In the genomic region with DNA sequence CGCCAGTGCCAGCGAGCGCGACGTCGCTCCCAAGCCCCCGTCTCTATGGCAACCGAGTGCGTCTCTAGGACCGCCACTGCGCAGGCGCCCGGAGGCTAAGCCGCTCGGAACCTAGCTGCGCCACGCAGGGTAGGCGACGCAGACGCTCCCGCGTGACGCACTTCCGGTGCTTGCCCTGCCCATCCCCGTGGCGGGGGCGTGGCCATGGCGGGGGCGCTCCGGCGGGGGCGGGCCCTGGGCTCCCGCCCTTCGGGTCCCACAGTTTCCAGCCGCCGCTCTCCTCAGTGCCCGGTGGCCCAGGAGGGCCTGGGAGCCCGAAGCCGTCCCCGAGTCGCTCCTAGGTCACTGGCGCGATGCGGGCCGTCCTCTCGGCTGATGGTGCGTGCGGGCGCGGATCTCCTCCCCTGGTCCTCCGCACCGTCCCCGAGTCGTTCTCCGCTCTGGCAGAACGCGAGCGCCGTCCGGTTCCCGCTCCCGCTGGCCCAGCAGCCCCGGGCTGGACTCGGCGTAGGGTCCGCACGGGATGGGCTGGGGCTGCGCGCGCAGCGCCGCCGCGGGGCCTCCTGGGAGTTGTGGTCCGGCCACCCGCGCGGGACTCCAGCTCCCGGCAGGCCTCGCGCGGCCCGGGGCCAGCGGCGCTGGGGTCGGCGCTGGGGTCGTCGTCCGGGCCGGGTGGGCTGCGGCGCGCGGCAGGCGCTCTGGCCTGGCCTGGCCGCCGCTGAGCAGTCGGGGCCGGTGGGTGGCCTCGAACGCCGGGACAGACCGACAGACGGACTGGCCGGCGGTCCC, we compare ENCODE assay signal across 1 cellular context.
A peak's percentile ranks its signal among the peaks of the same experiment; 100 is the strongest.
TF ChIP-seq lines count a peak whose summit lies in the region.

A gene (plus strand): TSS at position 245 of the 789 bp plus-strand sequence. CDS start 7,953 bp downstream, outside the sequence.

TF ChIP-seq in K562, 482 proteins besides CTCF, POLR2A, EP300 and RAD21 (continued from another document and continues in another):
- TF ChIP-seq KDM4B (IDR thresholded peaks at IDR 0.05; ENCODE audit: borderline replicate concordance in 2 of 2, low read depth in 1 of 2) (peak in 1 of 2 experiments; percentile 77; a peak in 1 of 4 replicates), MXI1 (IDR thresholded peaks at IDR 0.05; ENCODE audit: low read depth, low read length) (peak; percentile 95), ZNF12 (CRISPR knock-in tag; IDR thresholded peaks at IDR 0.05) (peak; percentile 80; the same call in 1 of the 2 replicates), RBBP5 (IDR thresholded peaks at IDR 0.05; ENCODE audit: borderline replicate concordance, insufficient read depth, low read length, poor library complexity, severe bottlenecking) (peak; percentile 83), PML (IDR thresholded peaks at IDR 0.05; ENCODE audit: low read length) (peak; percentile 86), TBP (optimal IDR thresholded peaks at IDR 0.05; ENCODE audit: low read depth, low read length) (peak; percentile 77), ZFP1 (CRISPR knock-in tag; IDR thresholded peaks at IDR 0.05) (no peak), HNRNPK (IDR thresholded peaks at IDR 0.05; ENCODE audit: low read depth, low read length, poor library complexity, severe bottlenecking) (no peak), EP400 (IDR thresholded peaks at IDR 0.05) (peak; percentile 94; the same call in 1 of the 2 replicates), TCF3 (CRISPR knock-in tag; IDR thresholded peaks at IDR 0.05) (peak; percentile 31), KDM2B (CRISPR knock-in tag; IDR thresholded peaks at IDR 0.05) (0 out of 2 replicates have a peak, but pooled peaks have one; percentile 13), TAF7 (tag; IDR thresholded peaks at IDR 0.05) (peak; percentile 61), NEUROD1 (IDR thresholded peaks at IDR 0.05; ENCODE audit: borderline replicate concordance, low read depth, low read length, partially characterized antibody) (peak; percentile 65), GABPA (tag; conservative IDR thresholded peaks at IDR 0.05; ENCODE audit: low read depth) (peak; percentile 99), CREM (IDR thresholded peaks at IDR 0.05; ENCODE audit: low read depth) (peak; percentile 100), FIP1L1 (IDR thresholded peaks at IDR 0.05; ENCODE audit: low read depth, low read length, poor library complexity, severe bottlenecking) (no peak), PCBP1 (IDR thresholded peaks at IDR 0.05; ENCODE audit: low read depth, low read length, poor library complexity, severe bottlenecking) (peak; percentile 85), STAT5B (CRISPR knock-in tag; IDR thresholded peaks at IDR 0.05) (no peak), ZNF274 (IDR thresholded peaks at IDR 0.05; ENCODE audit: borderline replicate concordance, low read depth, low read length) (no peak), CSDE1 (IDR thresholded peaks at IDR 0.05) (peak in 1 of 2 experiments; percentile 96; a peak in 1 of 4 replicates), TEAD1 (CRISPR knock-in tag; IDR thresholded peaks at IDR 0.05) (peak in 1 of 2 experiments; percentile 90; a peak in 3 of 4 replicates), TEAD4 (IDR thresholded peaks at IDR 0.05; ENCODE audit: low read length) (peak; percentile 39; the same call in 1 of the 2 replicates), TEAD4 (CRISPR knock-in tag; IDR thresholded peaks at IDR 0.05; ENCODE audit: borderline replicate concordance) (no peak), ZC3H4 (CRISPR knock-in tag; IDR thresholded peaks at IDR 0.05; ENCODE audit: borderline replicate concordance) (peak; percentile 55; the same call in 1 of the 2 replicates), BMI1 (IDR thresholded peaks at IDR 0.05; ENCODE audit: low read length) (peak; percentile 91), MEF2A (IDR thresholded peaks at IDR 0.05; ENCODE audit: control insufficient read depth, low read depth, low read length) (no peak), ZC3H8 (IDR thresholded peaks at IDR 0.05) (0 out of 2 replicates have a peak, but pooled peaks have one; percentile 38), HNRNPLL (IDR thresholded peaks at IDR 0.05; ENCODE audit: low read depth, low read length, poor library complexity, severe bottlenecking) (peak; percentile 65), GATAD2A (IDR thresholded peaks at IDR 0.05) (peak; percentile 69), ZNF143 (CRISPR knock-in tag; IDR thresholded peaks at IDR 0.05) (peak; percentile 87), POLR2AphosphoS2 (IDR thresholded peaks at IDR 0.05; ENCODE audit: low read length) (0 out of 2 replicates have a peak, but pooled peaks have one; percentile 72), RB1 (IDR thresholded peaks at IDR 0.05; ENCODE audit: low read depth) (peak; percentile 77), BHLHE40 (IDR thresholded peaks at IDR 0.05; ENCODE audit: low read length) (peak; percentile 78), CBFA2T3 (IDR thresholded peaks at IDR 0.05) (peak; percentile 15; the same call in 1 of the 2 replicates), YY1 (IDR thresholded peaks at IDR 0.05; ENCODE audit: borderline replicate concordance in 1 of 3, control insufficient read depth in 1 of 3, extremely low read depth in 1 of 3, insufficient read depth in 3 of 3, insufficient read length in 1 of 3, insufficient replicate concordance in 2 of 3, low read depth in 1 of 3, low read length in 2 of 3) (peak in 2 of 3 experiments; percentile 56 to 61), MAFK (IDR thresholded peaks at IDR 0.05; ENCODE audit: low read length) (no peak), SP1 (CRISPR knock-in tag; IDR thresholded peaks at IDR 0.05) (peak; percentile 96), ELF4 (CRISPR knock-in tag; IDR thresholded peaks at IDR 0.05) (no peak; the same call in 1 of the 2 replicates), MTA3 (IDR thresholded peaks at IDR 0.05; ENCODE audit: borderline replicate concordance) (peak; percentile 95; the same call in 1 of the 2 replicates), SMAD4 (CRISPR knock-in tag; conservative IDR thresholded peaks at IDR 0.05) (peak; percentile 66), ZNF197 (CRISPR knock-in tag; IDR thresholded peaks at IDR 0.05; ENCODE audit: low read depth) (peak; percentile 23; the same call in 1 of the 2 replicates), NBN (IDR thresholded peaks at IDR 0.05; ENCODE audit: low read depth) (peak; percentile 73), SUPT5H (IDR thresholded peaks at IDR 0.05) (peak; percentile 99), TARDBP (IDR thresholded peaks at IDR 0.05) (0 out of 2 replicates have a peak, but pooled peaks have one; percentile 64), FOXA3 (CRISPR knock-in tag; conservative IDR thresholded peaks at IDR 0.05 in 1 of 2, IDR thresholded peaks at IDR 0.05 in 1 of 2) (peak in 1 of 2 experiments; percentile 61; a peak in 1 of 4 replicates), SIX5 (IDR thresholded peaks at IDR 0.05; ENCODE audit: borderline replicate concordance in 1 of 2, insufficient read depth in 1 of 2, low read depth in 1 of 2, low read length in 2 of 2) (peak; percentile 62 to 75), POU5F1 (IDR thresholded peaks at IDR 0.05; ENCODE audit: borderline replicate concordance, low read depth, low read length, partially characterized antibody) (peak; percentile 87), NR1H2 (CRISPR knock-in tag; IDR thresholded peaks at IDR 0.05) (peak; percentile 28; the same call in 1 of the 2 replicates), NFIX (CRISPR knock-in tag; IDR thresholded peaks at IDR 0.05; ENCODE audit: low read depth) (no peak)
- TF ChIP-seq, protein P1, sequence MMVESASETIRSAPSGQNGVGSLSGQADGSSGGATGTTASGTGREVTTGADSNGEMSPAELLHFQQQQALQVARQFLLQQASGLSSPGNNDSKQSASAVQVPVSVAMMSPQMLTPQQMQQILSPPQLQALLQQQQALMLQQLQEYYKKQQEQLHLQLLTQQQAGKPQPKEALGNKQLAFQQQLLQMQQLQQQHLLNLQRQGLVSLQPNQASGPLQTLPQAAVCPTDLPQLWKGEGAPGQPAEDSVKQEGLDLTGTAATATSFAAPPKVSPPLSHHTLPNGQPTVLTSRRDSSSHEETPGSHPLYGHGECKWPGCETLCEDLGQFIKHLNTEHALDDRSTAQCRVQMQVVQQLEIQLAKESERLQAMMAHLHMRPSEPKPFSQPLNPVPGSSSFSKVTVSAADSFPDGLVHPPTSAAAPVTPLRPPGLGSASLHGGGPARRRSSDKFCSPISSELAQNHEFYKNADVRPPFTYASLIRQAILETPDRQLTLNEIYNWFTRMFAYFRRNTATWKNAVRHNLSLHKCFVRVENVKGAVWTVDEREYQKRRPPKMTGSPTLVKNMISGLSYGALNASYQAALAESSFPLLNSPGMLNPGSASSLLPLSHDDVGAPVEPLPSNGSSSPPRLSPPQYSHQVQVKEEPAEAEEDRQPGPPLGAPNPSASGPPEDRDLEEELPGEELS (CRISPR knock-in tag; IDR thresholded peaks at IDR 0.05; ENCODE audit: borderline replicate concordance), result no peak
- TF ChIP-seq, protein P2, sequence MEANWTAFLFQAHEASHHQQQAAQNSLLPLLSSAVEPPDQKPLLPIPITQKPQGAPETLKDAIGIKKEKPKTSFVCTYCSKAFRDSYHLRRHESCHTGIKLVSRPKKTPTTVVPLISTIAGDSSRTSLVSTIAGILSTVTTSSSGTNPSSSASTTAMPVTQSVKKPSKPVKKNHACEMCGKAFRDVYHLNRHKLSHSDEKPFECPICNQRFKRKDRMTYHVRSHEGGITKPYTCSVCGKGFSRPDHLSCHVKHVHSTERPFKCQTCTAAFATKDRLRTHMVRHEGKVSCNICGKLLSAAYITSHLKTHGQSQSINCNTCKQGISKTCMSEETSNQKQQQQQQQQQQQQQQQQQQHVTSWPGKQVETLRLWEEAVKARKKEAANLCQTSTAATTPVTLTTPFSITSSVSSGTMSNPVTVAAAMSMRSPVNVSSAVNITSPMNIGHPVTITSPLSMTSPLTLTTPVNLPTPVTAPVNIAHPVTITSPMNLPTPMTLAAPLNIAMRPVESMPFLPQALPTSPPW (CRISPR knock-in tag; IDR thresholded peaks at IDR 0.05), result peak; percentile 93
- TF ChIP-seq, protein P3, sequence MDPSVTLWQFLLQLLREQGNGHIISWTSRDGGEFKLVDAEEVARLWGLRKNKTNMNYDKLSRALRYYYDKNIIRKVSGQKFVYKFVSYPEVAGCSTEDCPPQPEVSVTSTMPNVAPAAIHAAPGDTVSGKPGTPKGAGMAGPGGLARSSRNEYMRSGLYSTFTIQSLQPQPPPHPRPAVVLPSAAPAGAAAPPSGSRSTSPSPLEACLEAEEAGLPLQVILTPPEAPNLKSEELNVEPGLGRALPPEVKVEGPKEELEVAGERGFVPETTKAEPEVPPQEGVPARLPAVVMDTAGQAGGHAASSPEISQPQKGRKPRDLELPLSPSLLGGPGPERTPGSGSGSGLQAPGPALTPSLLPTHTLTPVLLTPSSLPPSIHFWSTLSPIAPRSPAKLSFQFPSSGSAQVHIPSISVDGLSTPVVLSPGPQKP (CRISPR knock-in tag; IDR thresholded peaks at IDR 0.05), result peak; percentile 38; the same call in 1 of the 2 replicates
- TF ChIP-seq, protein P4, sequence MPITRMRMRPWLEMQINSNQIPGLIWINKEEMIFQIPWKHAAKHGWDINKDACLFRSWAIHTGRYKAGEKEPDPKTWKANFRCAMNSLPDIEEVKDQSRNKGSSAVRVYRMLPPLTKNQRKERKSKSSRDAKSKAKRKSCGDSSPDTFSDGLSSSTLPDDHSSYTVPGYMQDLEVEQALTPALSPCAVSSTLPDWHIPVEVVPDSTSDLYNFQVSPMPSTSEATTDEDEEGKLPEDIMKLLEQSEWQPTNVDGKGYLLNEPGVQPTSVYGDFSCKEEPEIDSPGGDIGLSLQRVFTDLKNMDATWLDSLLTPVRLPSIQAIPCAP (CRISPR knock-in tag; IDR thresholded peaks at IDR 0.05; ENCODE audit: borderline replicate concordance), result no peak
- TF ChIP-seq, protein P5, sequence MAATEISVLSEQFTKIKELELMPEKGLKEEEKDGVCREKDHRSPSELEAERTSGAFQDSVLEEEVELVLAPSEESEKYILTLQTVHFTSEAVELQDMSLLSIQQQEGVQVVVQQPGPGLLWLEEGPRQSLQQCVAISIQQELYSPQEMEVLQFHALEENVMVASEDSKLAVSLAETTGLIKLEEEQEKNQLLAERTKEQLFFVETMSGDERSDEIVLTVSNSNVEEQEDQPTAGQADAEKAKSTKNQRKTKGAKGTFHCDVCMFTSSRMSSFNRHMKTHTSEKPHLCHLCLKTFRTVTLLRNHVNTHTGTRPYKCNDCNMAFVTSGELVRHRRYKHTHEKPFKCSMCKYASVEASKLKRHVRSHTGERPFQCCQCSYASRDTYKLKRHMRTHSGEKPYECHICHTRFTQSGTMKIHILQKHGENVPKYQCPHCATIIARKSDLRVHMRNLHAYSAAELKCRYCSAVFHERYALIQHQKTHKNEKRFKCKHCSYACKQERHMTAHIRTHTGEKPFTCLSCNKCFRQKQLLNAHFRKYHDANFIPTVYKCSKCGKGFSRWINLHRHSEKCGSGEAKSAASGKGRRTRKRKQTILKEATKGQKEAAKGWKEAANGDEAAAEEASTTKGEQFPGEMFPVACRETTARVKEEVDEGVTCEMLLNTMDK (IDR thresholded peaks at IDR 0.05; ENCODE audit: borderline replicate concordance, insufficient read depth, low read depth, low read length, poor library complexity, severe bottlenecking), result peak; percentile 60
- TF ChIP-seq, protein P6, sequence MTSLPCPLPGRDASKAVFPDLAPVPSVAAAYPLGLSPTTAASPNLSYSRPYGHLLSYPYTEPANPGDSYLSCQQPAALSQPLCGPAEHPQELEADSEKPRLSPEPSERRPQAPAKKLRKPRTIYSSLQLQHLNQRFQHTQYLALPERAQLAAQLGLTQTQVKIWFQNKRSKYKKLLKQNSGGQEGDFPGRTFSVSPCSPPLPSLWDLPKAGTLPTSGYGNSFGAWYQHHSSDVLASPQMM (CRISPR knock-in tag; IDR thresholded peaks at IDR 0.05), result no peak
- TF ChIP-seq, protein P7, sequence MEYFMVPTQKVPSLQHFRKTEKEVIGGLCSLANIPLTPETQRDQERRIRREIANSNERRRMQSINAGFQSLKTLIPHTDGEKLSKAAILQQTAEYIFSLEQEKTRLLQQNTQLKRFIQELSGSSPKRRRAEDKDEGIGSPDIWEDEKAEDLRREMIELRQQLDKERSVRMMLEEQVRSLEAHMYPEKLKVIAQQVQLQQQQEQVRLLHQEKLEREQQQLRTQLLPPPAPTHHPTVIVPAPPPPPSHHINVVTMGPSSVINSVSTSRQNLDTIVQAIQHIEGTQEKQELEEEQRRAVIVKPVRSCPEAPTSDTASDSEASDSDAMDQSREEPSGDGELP (CRISPR knock-in tag; IDR thresholded peaks at IDR 0.05; ENCODE audit: borderline replicate concordance), result peak; percentile 63; the same call in 1 of the 2 replicates
- TF ChIP-seq, protein P8, sequence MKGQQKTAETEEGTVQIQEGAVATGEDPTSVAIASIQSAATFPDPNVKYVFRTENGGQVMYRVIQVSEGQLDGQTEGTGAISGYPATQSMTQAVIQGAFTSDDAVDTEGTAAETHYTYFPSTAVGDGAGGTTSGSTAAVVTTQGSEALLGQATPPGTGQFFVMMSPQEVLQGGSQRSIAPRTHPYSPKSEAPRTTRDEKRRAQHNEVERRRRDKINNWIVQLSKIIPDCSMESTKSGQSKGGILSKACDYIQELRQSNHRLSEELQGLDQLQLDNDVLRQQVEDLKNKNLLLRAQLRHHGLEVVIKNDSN (CRISPR knock-in tag; IDR thresholded peaks at IDR 0.05), result peak; percentile 69
- TF ChIP-seq, protein P9, sequence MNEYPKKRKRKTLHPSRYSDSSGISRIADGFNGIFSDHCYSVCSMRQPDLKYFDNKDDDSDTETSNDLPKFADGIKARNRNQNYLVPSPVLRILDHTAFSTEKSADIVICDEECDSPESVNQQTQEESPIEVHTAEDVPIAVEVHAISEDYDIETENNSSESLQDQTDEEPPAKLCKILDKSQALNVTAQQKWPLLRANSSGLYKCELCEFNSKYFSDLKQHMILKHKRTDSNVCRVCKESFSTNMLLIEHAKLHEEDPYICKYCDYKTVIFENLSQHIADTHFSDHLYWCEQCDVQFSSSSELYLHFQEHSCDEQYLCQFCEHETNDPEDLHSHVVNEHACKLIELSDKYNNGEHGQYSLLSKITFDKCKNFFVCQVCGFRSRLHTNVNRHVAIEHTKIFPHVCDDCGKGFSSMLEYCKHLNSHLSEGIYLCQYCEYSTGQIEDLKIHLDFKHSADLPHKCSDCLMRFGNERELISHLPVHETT (CRISPR knock-in tag; conservative IDR thresholded peaks at IDR 0.05 in 1 of 2, IDR thresholded peaks at IDR 0.05 in 1 of 2), result peak in 1 of 2 experiments; percentile 89; a peak in 2 of 4 replicates
